Comparison of ENCODE assay signal across 29 cellular contexts in genomic region chr6:39441986-39442385, GRCh38.
"Had no signal": no experiment of that assay in that cellular context is flagged by ENCODE, and none has a peak within 500 bp of the region (broad histone marks: within the 10 kb centered on the region; RNA-seq: fewer than 3 reads in every experiment).

No MANE protein-coding gene starts in this region.

- H3K36me3 ChIP-seq: adrenal gland, ascending aorta, breast epithelium, cardiac muscle cell, colonic mucosa, gastrocnemius medialis, heart left ventricle had no signal

- H3K9me3 ChIP-seq: adrenal gland, breast epithelium, colonic mucosa, gastrocnemius medialis had no signal

- DNase-seq: activated CD4-positive, alpha-beta memory T cell treated with anti-CD3 and anti-CD28 coated beads for 36 hours; activated CD4-positive, alpha-beta T cell treated with anti-CD3 and anti-CD28 coated beads for 36 hours; activated CD4-positive, alpha-beta T cell treated with anti-CD3 and anti-CD28 coated beads, Interleukin-2, amount 10 ng/mL, durations not matched to agents 24 days and 14 days; activated CD4-positive, CD25-positive, alpha-beta regulatory T cell; activated CD4-positive, CD25-positive, alpha-beta regulatory T cell treated with anti-CD3 and anti-CD28 coated beads, Interleukin-2, amount 50 U/mL, for 72 hours; activated CD8-positive, alpha-beta memory T cell treated with anti-CD3 and anti-CD28 coated beads, Interleukin-2, amount 10 ng/mL, durations not matched to agents 7 days and 5 days; activated CD8-positive, alpha-beta memory T cell treated with anti-CD3 and anti-CD28 coated beads, Interleukin-2, amount 50 U/mL, for 4 hours; activated CD8-positive, alpha-beta T cell treated with anti-CD3 and anti-CD28 coated beads, Interleukin-2, amount 10 ng/mL, durations not matched to agents 7 days and 5 days; activated effector memory CD4-positive, alpha-beta T cell treated with anti-CD3 and anti-CD28 coated beads, Interleukin-2, amount 50 U/mL, for 16 hours; activated naive CD4-positive, alpha-beta T cell treated with anti-CD3 and anti-CD28 coated beads for 36 hours; activated naive CD8-positive, alpha-beta T cell treated with anti-CD3 and anti-CD28 coated beads for 36 hours; activated naive CD8-positive, alpha-beta T cell treated with anti-CD3 and anti-CD28 coated beads, Interleukin-2, amount 50 U/mL, for 24 hours; activated T-cell treated with anti-CD3 and anti-CD28 coated beads, Interleukin-2, amount 50 U/mL, for 1 hour; activated T-cell treated with anti-CD3 and anti-CD28 coated beads, Interleukin-2, amount 50 U/mL, for 48 hours; adrenal gland; central memory CD4-positive, alpha-beta T cell; cerebellar nuclear complex; colonic mucosa; effector CD8-positive, alpha-beta T cell; foreskin keratinocyte; gastrocnemius medialis; glutamatergic neuron; heart left ventricle; T-helper 17 cell; T1000 had no signal

- H3K4me3 ChIP-seq: adrenal gland, ascending aorta, breast epithelium, cardiac muscle cell, colonic mucosa, gastrocnemius medialis, heart left ventricle had no signal

- H3K27me3 ChIP-seq: adrenal gland, ascending aorta, breast epithelium, cardiac muscle cell, colonic mucosa, foreskin keratinocyte, gastrocnemius medialis, heart left ventricle had no signal

- H3K4me1 ChIP-seq: adrenal gland, ascending aorta, breast epithelium, colonic mucosa, foreskin keratinocyte, gastrocnemius medialis, heart left ventricle had no signal

- H3K27ac ChIP-seq: adrenal gland, ascending aorta, breast epithelium, cardiac muscle cell, colonic mucosa, epithelial cell of prostate, foreskin keratinocyte, gastrocnemius medialis, heart left ventricle had no signal

- ATAC-seq: activated CD4-positive, alpha-beta T cell treated with anti-CD3 and anti-CD28 coated beads for 36 hours; activated CD8-positive, alpha-beta memory T cell treated with anti-CD3 and anti-CD28 coated beads, Interleukin-2, amount 10 ng/mL, durations not matched to agents 7 days and 5 days; activated CD8-positive, alpha-beta T cell treated with anti-CD3 and anti-CD28 coated beads, Interleukin-2, amount 10 ng/mL, durations not matched to agents 7 days and 5 days; activated naive CD8-positive, alpha-beta T cell treated with anti-CD3 and anti-CD28 coated beads, Interleukin-2, amount 50 U/mL, for 24 hours; foreskin keratinocyte; gastrocnemius medialis; heart left ventricle; T-helper 17 cell had no signal
